In genomic region chr4:101307901-101308300, GRCh38 we compare ENCODE assay signal across 34 cellular contexts. TPM values are rescaled to one million over a fixed set of nuclear protein-coding genes. Genes with fewer than 3 reads are reported as not detected.
A peak's percentile ranks its signal among the peaks of the same experiment; 100 is the strongest.
DNase-seq lines count a peak whose midpoint lies in the region; ATAC-seq and TF ChIP-seq lines count a peak whose summit lies in the region.
"Had no signal": no experiment of that assay in that cellular context is flagged by ENCODE, and none has a peak within 500 bp of the region (broad histone marks: within the 10 kb centered on the region; RNA-seq: fewer than 3 reads in every experiment).

No MANE protein-coding gene starts in this region.

- peaks cover 17% of the 10 kb centered on the region for H3K4me1 ChIP-seq in adipocyte (ENCODE audit: control insufficient read depth, insufficient read depth, low read length)

- TF ChIP-seq CTCF in fibroblast of the aortic adventitia (IDR thresholded peaks at IDR 0.05; ENCODE audit: insufficient read depth, low read length) = no peak

- H3K4me3 Mint-ChIP-seq in stimulated activated effector memory CD8-positive, alpha-beta T cell treated with anti-CD3 and anti-CD28 coated beads, Interleukin-12 subunit alpha, Interleukin-12 subunit beta, amount 100 ng/mL, for 72 hours = no peak overlapping the region
- no peak overlapping the region for H3K4me3 Mint-ChIP-seq in stimulated activated memory B cell treated with anti-CD40 and anti-IgM and Interleukin-4, amounts not matched to agents 10 μg/mL and 1 μg/mL and 100 μg/mL, for 72 hours
- H3K4me3 Mint-ChIP-seq: activated CD8-positive, alpha-beta memory T cell treated with anti-CD3 and anti-CD28 coated beads, Interleukin-2, amount 10 ng/mL, durations not matched to agents 7 days and 5 days; activated naive CD8-positive, alpha-beta T cell treated with anti-CD3 and anti-CD28 coated beads, Interleukin-2, amount 50 U/mL, for 24 hours; nephron progenitor cell; stimulated activated naive CD8-positive, alpha-beta T cell treated with anti-CD3 and anti-CD28 coated beads, Interleukin-15, Interleukin-2, amounts not matched to agents 100 ng/mL and 50 ng/mL, for 24 hours; WTC11 had no signal

- H3K36me3 ChIP-seq in adipocyte (ENCODE audit: control insufficient read depth, insufficient read depth, low read length, severe bottlenecking) = no peaks in the 10 kb centered on the region
- H3K36me3 ChIP-seq: esophagus muscularis mucosa, pancreas, SJCRH30, vagina had no signal

- H3K4me3 ChIP-seq in adipocyte (ENCODE audit: low read length) (no peak overlapping the region), fibroblast of the aortic adventitia (ENCODE audit: low read depth, low read length) (no peak overlapping the region)
- H3K4me3 ChIP-seq: esophagus muscularis mucosa, pancreas, SJCRH30, testis, vagina had no signal

- H3K9me3 ChIP-seq in adipocyte (ENCODE audit: control insufficient read depth, low read length) = no peaks in the 10 kb centered on the region
- H3K9me3 ChIP-seq: esophagus muscularis mucosa, pancreas, SJCRH30, testis, vagina had no signal

- H3K9ac ChIP-seq in adipocyte (ENCODE audit: low read length) = no peak overlapping the region

- no peaks in the 10 kb centered on the region for H3K27me3 Mint-ChIP-seq in stimulated activated memory B cell treated with anti-CD40 and anti-IgM and Interleukin-4, amounts not matched to agents 10 μg/mL and 1 μg/mL and 100 μg/mL, for 72 hours
- H3K27me3 Mint-ChIP-seq: activated CD8-positive, alpha-beta memory T cell treated with anti-CD3 and anti-CD28 coated beads, Interleukin-2, amount 10 ng/mL, durations not matched to agents 7 days and 5 days; activated naive CD8-positive, alpha-beta T cell treated with anti-CD3 and anti-CD28 coated beads, Interleukin-2, amount 50 U/mL, for 24 hours; effector memory CD8-positive, alpha-beta T cell; stimulated activated naive CD8-positive, alpha-beta T cell treated with anti-CD3 and anti-CD28 coated beads, Interleukin-15, Interleukin-2, amounts not matched to agents 100 ng/mL and 50 ng/mL, for 24 hours had no signal

- DNase-seq in HCEC 1CT (peak; percentile 32), adipocyte (ENCODE audit: low read depth) (peak; percentile 26), fibroblast of the aortic adventitia (ENCODE audit: low read depth) (peak; percentile 16), EL (no peak), T-helper 1 cell (no peak)
- DNase-seq in stimulated activated effector memory CD8-positive, alpha-beta T cell treated with anti-CD3 and anti-CD28 coated beads, Interleukin-12 subunit alpha, Interleukin-12 subunit beta, amount 100 ng/mL, for 72 hours (ENCODE audit: low spot score in 2 of 2) = no peak
- DNase-seq: activated CD8-positive, alpha-beta memory T cell treated with anti-CD3 and anti-CD28 coated beads, Interleukin-2, amount 10 ng/mL, durations not matched to agents 7 days and 5 days; activated naive CD4-positive, alpha-beta T cell; activated naive CD8-positive, alpha-beta T cell treated with anti-CD3 and anti-CD28 coated beads, Interleukin-2, amount 50 U/mL, for 24 hours; activated T-cell treated with anti-CD3 and anti-CD28 coated beads, Interleukin-2, amount 50 U/mL, for 48 hours; central memory CD4-positive, alpha-beta T cell; DMS53; effector memory CD8-positive, alpha-beta T cell; GDM1; hypothalamus; mesenchymal stem cell; NCI-H1436 treated with DMSO at 0.1 percent for 48 hours; NCI-H2107; NCI-H345; NCI-H774; nephron progenitor cell; pancreas; retina; SJCRH30; small intestine; testis had no signal

- no peak overlapping the region for H3K27ac Mint-ChIP-seq in stimulated activated effector memory CD8-positive, alpha-beta T cell treated with anti-CD3 and anti-CD28 coated beads, Interleukin-12 subunit alpha, Interleukin-12 subunit beta, amount 100 ng/mL, for 72 hours
- no peak overlapping the region for H3K27ac Mint-ChIP-seq in stimulated activated memory B cell treated with anti-CD40 and anti-IgM and Interleukin-4, amounts not matched to agents 10 μg/mL and 1 μg/mL and 100 μg/mL, for 72 hours
- H3K27ac Mint-ChIP-seq: activated CD8-positive, alpha-beta memory T cell treated with anti-CD3 and anti-CD28 coated beads, Interleukin-2, amount 10 ng/mL, durations not matched to agents 7 days and 5 days; activated naive CD8-positive, alpha-beta T cell treated with anti-CD3 and anti-CD28 coated beads, Interleukin-2, amount 50 U/mL, for 24 hours; effector memory CD8-positive, alpha-beta T cell; IgD-negative memory B cell; nephron progenitor cell; stimulated activated naive CD8-positive, alpha-beta T cell treated with anti-CD3 and anti-CD28 coated beads, Interleukin-15, Interleukin-2, amounts not matched to agents 100 ng/mL and 50 ng/mL, for 24 hours; WTC11 had no signal

- ATAC-seq in stimulated activated effector memory CD8-positive, alpha-beta T cell treated with anti-CD3 and anti-CD28 coated beads, Interleukin-12 subunit alpha, Interleukin-12 subunit beta, amount 100 ng/mL, for 72 hours = peak; percentile 53
- ATAC-seq in stimulated activated memory B cell treated with anti-CD40 and anti-IgM and Interleukin-4, amounts not matched to agents 10 μg/mL and 1 μg/mL and 100 μg/mL, for 72 hours = no peak
- ATAC-seq: activated CD8-positive, alpha-beta memory T cell treated with anti-CD3 and anti-CD28 coated beads, Interleukin-2, amount 10 ng/mL, durations not matched to agents 7 days and 5 days; activated naive CD8-positive, alpha-beta T cell treated with anti-CD3 and anti-CD28 coated beads, Interleukin-2, amount 50 U/mL, for 24 hours; effector memory CD8-positive, alpha-beta T cell; HCT116; left lobe of liver; WTC11 had no signal

- H3K9me3 Mint-ChIP-seq in stimulated activated effector memory CD8-positive, alpha-beta T cell treated with anti-CD3 and anti-CD28 coated beads, Interleukin-12 subunit alpha, Interleukin-12 subunit beta, amount 100 ng/mL, for 72 hours = no peaks in the 10 kb centered on the region
- no peaks in the 10 kb centered on the region for H3K9me3 Mint-ChIP-seq in stimulated activated memory B cell treated with anti-CD40 and anti-IgM and Interleukin-4, amounts not matched to agents 10 μg/mL and 1 μg/mL and 100 μg/mL, for 72 hours
- H3K9me3 Mint-ChIP-seq: activated naive CD8-positive, alpha-beta T cell treated with anti-CD3 and anti-CD28 coated beads, Interleukin-2, amount 50 U/mL, for 24 hours; effector memory CD8-positive, alpha-beta T cell; IgD-negative memory B cell; nephron progenitor cell; stimulated activated naive CD8-positive, alpha-beta T cell treated with anti-CD3 and anti-CD28 coated beads, Interleukin-15, Interleukin-2, amounts not matched to agents 100 ng/mL and 50 ng/mL, for 24 hours; WTC11 had no signal

- H3K36me3 Mint-ChIP-seq in stimulated activated effector memory CD8-positive, alpha-beta T cell treated with anti-CD3 and anti-CD28 coated beads, Interleukin-12 subunit alpha, Interleukin-12 subunit beta, amount 100 ng/mL, for 72 hours = peaks cover 4% of the 10 kb centered on the region
- no peaks in the 10 kb centered on the region for H3K36me3 Mint-ChIP-seq in stimulated activated memory B cell treated with anti-CD40 and anti-IgM and Interleukin-4, amounts not matched to agents 10 μg/mL and 1 μg/mL and 100 μg/mL, for 72 hours
- H3K36me3 Mint-ChIP-seq: WTC11 had no signal

- H3K4me1 Mint-ChIP-seq in stimulated activated effector memory CD8-positive, alpha-beta T cell treated with anti-CD3 and anti-CD28 coated beads, Interleukin-12 subunit alpha, Interleukin-12 subunit beta, amount 100 ng/mL, for 72 hours = peaks cover 20% of the 10 kb centered on the region
- peaks cover 38% of the 10 kb centered on the region for H3K4me1 Mint-ChIP-seq in stimulated activated memory B cell treated with anti-CD40 and anti-IgM and Interleukin-4, amounts not matched to agents 10 μg/mL and 1 μg/mL and 100 μg/mL, for 72 hours

- H3K27me3 ChIP-seq in adipocyte (replicated peaks; ENCODE audit: control insufficient read depth, insufficient read depth, low read length) = no peaks in the 10 kb centered on the region
- H3K27me3 ChIP-seq: esophagus muscularis mucosa, pancreas, SJCRH30, testis, vagina had no signal

RNA-seq across cellular contexts. Expression of gene PPP3CA, which starts 39.4 kb away (rescaled TPM):
- total RNA-seq in fibroblast of the aortic adventitia (ENCODE audit: low replicate concordance) = 39.0 and 64.4 TPM in 2 replicates

Comparison
In these comparisons a context has a peak if more than half of its experiments do, and no peak if none do; other contexts are left out.
1. DNase-seq: peak in HCEC 1CT (single experiment), adipocyte (single experiment) and fibroblast of the aortic adventitia (single experiment); none in stimulated activated effector memory CD8-positive, alpha-beta T cell treated with anti-CD3 and anti-CD28 coated beads, Interleukin-12 subunit alpha, Interleukin-12 subunit beta, amount 100 ng/mL, for 72 hours (0 of 2), EL (single experiment) and T-helper 1 cell (0 of 5).